8 cellular contexts compared by ENCODE assay signal in genomic region chr2:160062283-160063005, GRCh38. TPM values are rescaled to one million over a fixed set of nuclear protein-coding genes. Genes with fewer than 3 reads are reported as not detected.
DNase-seq lines count a peak whose midpoint lies in the region; ATAC-seq and TF ChIP-seq lines count a peak whose summit lies in the region.

TSS of gene PLA2R1 (minus strand) at chr2:160062615. CDS start at chr2:160062403, 212 bp downstream.

- no peak for TF ChIP-seq POLR2A in suprapubic skin (IDR thresholded peaks at IDR 0.05)

- ATAC-seq in lung (ENCODE audit: insufficient read depth, low FRiP score) (peak; percentile 73), GM18511 (IDR thresholded peaks at IDR 0.05; ENCODE audit: unreplicated experiment) (no peak)

- 1% methylated on average over 52 of the region's 52 CpGs for WGBS in ectodermal cell, 2 experiments
- 1 to 2% methylated on average over 43 to 52 of the region's 52 CpGs for whole genome bisulfite sequencing in lung, 2 donors
- 20% methylated on average over 4 of the region's 52 CpGs for WGBS in suprapubic skin

- TF ChIP-seq CTCF in lung (IDR thresholded peaks at IDR 0.05; ENCODE audit: control extremely low read depth, extremely low read depth): no peak
- no peak for TF ChIP-seq CTCF in suprapubic skin (IDR thresholded peaks at IDR 0.05)

- no peaks in the 10 kb centered on the region for H3K36me3 ChIP-seq in ectodermal cell (ENCODE audit: control insufficient read depth, insufficient read depth, low read length)
- H3K36me3 ChIP-seq in lung (ENCODE audit: control insufficient read depth in 2 of 2, insufficient read depth in 2 of 2, low read length in 2 of 2): no peaks in the 10 kb centered on the region
- H3K36me3 ChIP-seq in suprapubic skin: no peaks in the 10 kb centered on the region

- H3K27ac ChIP-seq in ectodermal cell (ENCODE audit: insufficient read depth, low read depth, low read length, poor library complexity, severe bottlenecking) (no peak within 1 kb of the TSS), lung (ENCODE audit: low read depth in 1 of 2, low read length in 1 of 2) (no peak within 1 kb of the TSS), suprapubic skin (peak within 1 kb of the TSS; percentile 86)

- H3K4me1 ChIP-seq in ectodermal cell (ENCODE audit: control insufficient read depth, insufficient read depth, low read length) (no peaks in the 10 kb centered on the region), lung (ENCODE audit: control insufficient read depth in 2 of 2, insufficient read depth in 2 of 2, low read length in 2 of 2) (peaks cover 0 to 3% of the 10 kb centered on the region in 2 donors), suprapubic skin (peaks cover 37% of the 10 kb centered on the region)

- peak; percentile 39 for DNase-seq in COLO668 (lab: John Stamatoyannopoulos, UW; ENCODE audit: unreplicated experiment)
- peak; percentile 35 for DNase-seq in NCI-H69 (lab: John Stamatoyannopoulos, UW)
- peak; percentile 58 for DNase-seq in lung (ENCODE audit: low spot score)
- DNase-seq in suprapubic skin (ENCODE audit: low spot score in 2 of 2): peak; percentile 89
- no peak for DNase-seq in NCI-H187 treated with DMSO at 0.1 percent for 48 hours (lab: John Stamatoyannopoulos, UW)
- DNase-seq in OCI-M1 (lab: John Stamatoyannopoulos, UW): no peak

- H3K4me3 ChIP-seq in ectodermal cell (ENCODE audit: insufficient read depth, low read depth, low read length): peak within 1 kb of the TSS; percentile 49
- peak within 1 kb of the TSS; percentile 68 for H3K4me3 ChIP-seq in lung
- peak within 1 kb of the TSS; percentile 86 for H3K4me3 ChIP-seq in suprapubic skin

- TF ChIP-seq EP300 in suprapubic skin (IDR thresholded peaks at IDR 0.05): no peak

- H3K9me3 ChIP-seq in ectodermal cell (ENCODE audit: control insufficient read depth, low read length): no peaks in the 10 kb centered on the region
- H3K9me3 ChIP-seq in lung (ENCODE audit: control insufficient read depth in 2 of 2, insufficient read depth in 1 of 2, low read length in 1 of 2): no peaks in the 10 kb centered on the region
- no peaks in the 10 kb centered on the region for H3K9me3 ChIP-seq in suprapubic skin

- peaks cover 46% of the 10 kb centered on the region for H3K27me3 ChIP-seq in ectodermal cell (ENCODE audit: control insufficient read depth, insufficient read depth, low read length, poor library complexity, severe bottlenecking)
- no peaks in the 10 kb centered on the region for H3K27me3 ChIP-seq in lung (ENCODE audit: control insufficient read depth, insufficient read depth)
- H3K27me3 ChIP-seq in suprapubic skin: no peaks in the 10 kb centered on the region

RNA-seq across cellular contexts. Expression of gene PLA2R1, which starts in this region (rescaled TPM):
- 0.37 TPM for polyA plus RNA-seq in ectodermal cell (2013, experiment 1 of 4)
- polyA plus RNA-seq in ectodermal cell (2013, experiment 2 of 4): 0.60 TPM
- 0.53 TPM for polyA plus RNA-seq in ectodermal cell (2013, experiment 3 of 4)
- 0.65 TPM for polyA plus RNA-seq in ectodermal cell (2013, experiment 4 of 4)
- 10 to 100 TPM in 1 of 2 donors, 1 to 10 TPM in 1; 3.7 to 13.5 TPM for total RNA-seq in lung
- polyA plus RNA-seq in lung: under 1 TPM; 0.79 to 0.87 TPM
- total RNA-seq in suprapubic skin: 10 to 100 TPM; 31.3 to 68.8 (median 40.8) TPM

Comparison
In these comparisons a context has a peak if more than half of its experiments do, and no peak if none do; other contexts are left out.
1. DNase-seq: peak in COLO668 (single experiment), NCI-H69 (single experiment), lung (single experiment) and suprapubic skin (2 of 2); none in NCI-H187 treated with DMSO at 0.1 percent for 48 hours (single experiment) and OCI-M1 (single experiment).
2. Peak in every context shown above with its lines, with median percentiles within 50 percentile points of each other: H3K4me3 ChIP-seq.